Comparison of ENCODE assay signal across 20 cellular contexts in genomic region chr1:58189453-58189852, GRCh38.
DNase-seq lines count a peak whose midpoint lies in the region; ATAC-seq, FAIRE-seq and TF ChIP-seq lines count a peak whose summit lies in the region.
"Had no signal": no experiment of that assay in that cellular context is flagged by ENCODE, and none has a peak within 500 bp of the region (broad histone marks: within the 10 kb centered on the region; RNA-seq: fewer than 3 reads in every experiment).

No MANE protein-coding gene starts in this region.

- no peak overlapping the region for H3K4me3 ChIP-seq in bronchial epithelial cell (ENCODE audit: low read depth, low read length)
- no peak overlapping the region for H3K4me3 ChIP-seq in left ventricle myocardium inferior
- no peak overlapping the region for H3K4me3 ChIP-seq in right lobe of liver
- H3K4me3 ChIP-seq: A549, BLaER1 had no signal

- ATAC-seq in right lobe of liver: peak; percentile 38 to 86 (median 68)
- ATAC-seq in GM21529 (IDR thresholded peaks at IDR 0.05; ENCODE audit: unreplicated experiment): no peak
- ATAC-seq: A549, HCT116 had no signal

- H3K27me3 ChIP-seq in bronchial epithelial cell (ENCODE audit: control insufficient read depth, insufficient read depth, low read length) (no peaks in the 10 kb centered on the region), left ventricle myocardium inferior (ENCODE audit: low read depth) (no peaks in the 10 kb centered on the region), right lobe of liver (no peaks in the 10 kb centered on the region)
- H3K27me3 ChIP-seq: BLaER1 had no signal

- no peak for TF ChIP-seq POLR2A in right lobe of liver (IDR thresholded peaks at IDR 0.05)

- H3K4me1 ChIP-seq in left ventricle myocardium inferior: peaks cover 21% of the 10 kb centered on the region
- H3K4me1 ChIP-seq in right lobe of liver: peaks cover 0 to 9% (median 0%) of the 10 kb centered on the region in 4 donors
- H3K4me1 ChIP-seq: A549 had no signal

- H3K36me3 ChIP-seq in bronchial epithelial cell (ENCODE audit: control insufficient read depth, insufficient read depth, low read length): no peaks in the 10 kb centered on the region
- H3K36me3 ChIP-seq in left ventricle myocardium inferior: no peaks in the 10 kb centered on the region
- H3K36me3 ChIP-seq in right lobe of liver: no peaks in the 10 kb centered on the region
- H3K36me3 ChIP-seq: BLaER1 had no signal

- no peak for TF ChIP-seq CTCF in VCaP (conservative IDR thresholded peaks at IDR 0.05)
- TF ChIP-seq CTCF in bronchial epithelial cell (IDR thresholded peaks at IDR 0.05; ENCODE audit: insufficient read depth, low read length, severe bottlenecking): no peak
- TF ChIP-seq CTCF in left ventricle myocardium inferior (IDR thresholded peaks at IDR 0.05; ENCODE audit: borderline replicate concordance): no peak
- TF ChIP-seq CTCF in right lobe of liver (IDR thresholded peaks at IDR 0.05): no peak

- H3K9me3 ChIP-seq in left ventricle myocardium inferior (replicated peaks): no peaks in the 10 kb centered on the region
- H3K9me3 ChIP-seq in right lobe of liver: no peaks in the 10 kb centered on the region
- H3K9me3 ChIP-seq: A549, BLaER1 had no signal

- intact Hi-C loops in left ventricle myocardium inferior (cut with micrococcal nuclease): no loop called here
- intact Hi-C loops in right lobe of liver (cut with DNase I): no loop called here

- in situ Hi-C loops in ACHN (cut with HindIII; ENCODE audit: low pct_ligation_motif_present, low pct_unique_long_range_greater_than_20kb, low sequenced_read_pairs): no loop called here

- no peak for DNase-seq in bronchial epithelial cell (ENCODE audit: low read depth)
- peak; percentile 27 for DNase-seq in left ventricle myocardium inferior
- DNase-seq in right lobe of liver: peak in 2 of 3 donors; percentile 44 to 65
- no peak for DNase-seq in ACHN
- no peak for DNase-seq in activated CD4-positive, alpha-beta T cell treated with anti-CD3 and anti-CD28 coated beads for 1 hour
- DNase-seq: CD4-positive, alpha-beta memory T cell; DMS153; DMS79; GDM1; GOT3; H7; HFFc6 had no signal

- H3K27ac ChIP-seq in VCaP: peak overlapping the region; percentile 30; the same call in 1 of the 2 replicates
- H3K27ac ChIP-seq in left ventricle myocardium inferior (replicated peaks): no peak overlapping the region
- no peak overlapping the region for H3K27ac ChIP-seq in right lobe of liver
- H3K27ac ChIP-seq: A549, BLaER1, HL-60 had no signal

- FAIRE-seq in bronchial epithelial cell (lab: Jason Lieb, UNC): peak; percentile 89
- FAIRE-seq: A549, GM12892, GM18507 had no signal

- 35% methylated on average over 3 of the region's 3 CpGs for WGBS in right lobe of liver (ENCODE audit: insufficient coverage, low coverage, low lambda C conversion rate, missing lambda C conversion rate)

Comparison
In these comparisons a context has a peak if more than half of its experiments do, and no peak if none do; other contexts are left out.
1. DNase-seq: peak in left ventricle myocardium inferior (single experiment) and right lobe of liver (2 of 3); none in bronchial epithelial cell (single experiment), ACHN (single experiment) and activated CD4-positive, alpha-beta T cell treated with anti-CD3 and anti-CD28 coated beads for 1 hour (single experiment).